ENCODE assay signal across 1 cellular context in the genomic region with DNA sequence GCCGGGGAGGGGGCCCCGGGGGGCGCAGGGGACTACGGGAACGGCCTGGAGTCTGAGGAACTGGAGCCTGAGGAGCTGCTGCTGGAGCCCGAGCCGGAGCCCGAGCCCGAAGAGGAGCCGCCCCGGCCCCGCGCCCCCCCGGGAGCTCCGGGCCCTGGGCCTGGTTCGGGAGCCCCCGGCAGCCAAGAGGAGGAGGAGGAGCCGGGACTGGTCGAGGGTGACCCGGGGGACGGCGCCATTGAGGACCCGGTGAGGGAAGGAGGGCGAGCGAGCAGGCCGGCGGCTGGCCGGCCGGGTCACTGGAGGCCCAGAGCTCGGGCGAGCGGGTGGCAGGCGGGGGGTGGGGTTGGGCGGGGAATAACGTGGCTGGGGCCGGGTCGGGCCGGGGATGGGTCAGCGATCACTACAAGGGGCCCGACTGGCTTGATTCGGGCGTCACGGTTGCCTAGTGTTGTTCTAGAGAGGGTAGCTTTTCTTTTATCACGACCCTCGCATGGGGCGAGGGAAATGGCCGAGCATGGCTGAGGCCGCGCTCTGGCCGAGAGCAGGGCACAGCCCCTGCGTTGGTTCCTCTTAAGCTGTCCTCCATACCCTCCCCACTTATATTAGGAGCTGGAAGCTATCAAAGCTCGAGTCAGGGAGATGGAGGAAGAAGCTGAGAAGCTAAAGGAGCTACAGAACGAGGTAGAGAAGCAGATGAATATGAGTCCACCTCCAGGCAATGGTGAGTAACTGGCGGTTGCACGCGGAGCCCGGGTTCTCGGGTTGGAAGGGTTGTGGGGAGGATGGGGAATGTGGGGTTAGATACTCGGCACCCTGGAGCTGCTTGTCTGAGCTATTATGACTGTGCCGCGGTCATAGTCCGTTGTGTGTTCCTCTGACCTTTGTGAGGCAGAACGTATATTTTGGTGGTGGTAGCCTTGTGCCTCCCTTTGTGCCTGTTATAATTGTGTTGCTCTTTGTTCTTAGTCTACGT.
TF ChIP-seq lines count a peak whose summit lies in the region.

No MANE protein-coding gene starts in this region.

TF ChIP-seq in HepG2, 621 proteins besides CTCF, POLR2A, EP300 and RAD21 (continued from another document and continues in another):
- TF ChIP-seq ZBTB10 (CRISPR knock-in tag; IDR thresholded peaks at IDR 0.05; ENCODE audit: borderline replicate concordance) = peak; percentile 81
- peak; percentile 76; the same call in 1 of the 2 replicates for TF ChIP-seq GPN1 (CRISPR knock-in tag; IDR thresholded peaks at IDR 0.05; ENCODE audit: borderline replicate concordance)
- TF ChIP-seq TEAD2 (CRISPR knock-in tag; IDR thresholded peaks at IDR 0.05) = peak; percentile 41
- peak; percentile 32; the same call in 1 of the 2 replicates for TF ChIP-seq ZNF615 (CRISPR knock-in tag; IDR thresholded peaks at IDR 0.05; ENCODE audit: borderline replicate concordance)
- TF ChIP-seq ISX (CRISPR knock-in tag; conservative IDR thresholded peaks at IDR 0.05) = peak; percentile 74
- peak; percentile 14; the same call in 1 of the 2 replicates for TF ChIP-seq YEATS2 (CRISPR knock-in tag; IDR thresholded peaks at IDR 0.05; ENCODE audit: borderline replicate concordance)
- TF ChIP-seq, protein P1, sequence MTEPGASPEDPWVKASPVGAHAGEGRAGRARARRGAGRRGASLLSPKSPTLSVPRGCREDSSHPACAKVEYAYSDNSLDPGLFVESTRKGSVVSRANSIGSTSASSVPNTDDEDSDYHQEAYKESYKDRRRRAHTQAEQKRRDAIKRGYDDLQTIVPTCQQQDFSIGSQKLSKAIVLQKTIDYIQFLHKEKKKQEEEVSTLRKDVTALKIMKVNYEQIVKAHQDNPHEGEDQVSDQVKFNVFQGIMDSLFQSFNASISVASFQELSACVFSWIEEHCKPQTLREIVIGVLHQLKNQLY (CRISPR knock-in tag; IDR thresholded peaks at IDR 0.05) = no peak
- TF ChIP-seq NR2F1 (CRISPR knock-in tag; IDR thresholded peaks at IDR 0.05) = peak in 1 of 2 experiments; percentile 56; a peak in 1 of 4 replicates
- TF ChIP-seq SKI (IDR thresholded peaks at IDR 0.05; ENCODE audit: partially characterized antibody) = peak; percentile 17
- 0 out of 2 replicates have a peak, but pooled peaks have one; percentile 44 for TF ChIP-seq MZF1 (CRISPR knock-in tag; IDR thresholded peaks at IDR 0.05; ENCODE audit: borderline replicate concordance)
- TF ChIP-seq, protein P2, sequence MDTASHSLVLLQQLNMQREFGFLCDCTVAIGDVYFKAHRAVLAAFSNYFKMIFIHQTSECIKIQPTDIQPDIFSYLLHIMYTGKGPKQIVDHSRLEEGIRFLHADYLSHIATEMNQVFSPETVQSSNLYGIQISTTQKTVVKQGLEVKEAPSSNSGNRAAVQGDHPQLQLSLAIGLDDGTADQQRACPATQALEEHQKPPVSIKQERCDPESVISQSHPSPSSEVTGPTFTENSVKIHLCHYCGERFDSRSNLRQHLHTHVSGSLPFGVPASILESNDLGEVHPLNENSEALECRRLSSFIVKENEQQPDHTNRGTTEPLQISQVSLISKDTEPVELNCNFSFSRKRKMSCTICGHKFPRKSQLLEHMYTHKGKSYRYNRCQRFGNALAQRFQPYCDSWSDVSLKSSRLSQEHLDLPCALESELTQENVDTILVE (CRISPR knock-in tag; IDR thresholded peaks at IDR 0.05) = peak; percentile 70
- TF ChIP-seq HNRNPL (IDR thresholded peaks at IDR 0.05; ENCODE audit: low read depth, low read length) = peak; percentile 15; the same call in 1 of the 2 replicates
- no peak for TF ChIP-seq THYN1 (CRISPR knock-in tag; IDR thresholded peaks at IDR 0.05; ENCODE audit: borderline replicate concordance, low read depth)
- peak; percentile 50; the same call in 1 of the 2 replicates for TF ChIP-seq RARA (CRISPR knock-in tag; IDR thresholded peaks at IDR 0.05)
- no peak for TF ChIP-seq ZBTB40 (IDR thresholded peaks at IDR 0.05)
- TF ChIP-seq ZBTB40 (CRISPR knock-in tag; IDR thresholded peaks at IDR 0.05) = peak; percentile 13; the same call in 1 of the 2 replicates
- TF ChIP-seq GZF1 (CRISPR knock-in tag; IDR thresholded peaks at IDR 0.05) = peak; percentile 72
- peak; percentile 67 for TF ChIP-seq ZNF800 (CRISPR knock-in tag; IDR thresholded peaks at IDR 0.05)
- peak; percentile 57; the same call in 1 of the 2 replicates for TF ChIP-seq ZFP37 (CRISPR knock-in tag; IDR thresholded peaks at IDR 0.05; ENCODE audit: borderline replicate concordance)
- no peak; the same call in 1 of the 2 replicates for TF ChIP-seq NCOA2 (CRISPR knock-in tag; IDR thresholded peaks at IDR 0.05)
- TF ChIP-seq, protein P3, sequence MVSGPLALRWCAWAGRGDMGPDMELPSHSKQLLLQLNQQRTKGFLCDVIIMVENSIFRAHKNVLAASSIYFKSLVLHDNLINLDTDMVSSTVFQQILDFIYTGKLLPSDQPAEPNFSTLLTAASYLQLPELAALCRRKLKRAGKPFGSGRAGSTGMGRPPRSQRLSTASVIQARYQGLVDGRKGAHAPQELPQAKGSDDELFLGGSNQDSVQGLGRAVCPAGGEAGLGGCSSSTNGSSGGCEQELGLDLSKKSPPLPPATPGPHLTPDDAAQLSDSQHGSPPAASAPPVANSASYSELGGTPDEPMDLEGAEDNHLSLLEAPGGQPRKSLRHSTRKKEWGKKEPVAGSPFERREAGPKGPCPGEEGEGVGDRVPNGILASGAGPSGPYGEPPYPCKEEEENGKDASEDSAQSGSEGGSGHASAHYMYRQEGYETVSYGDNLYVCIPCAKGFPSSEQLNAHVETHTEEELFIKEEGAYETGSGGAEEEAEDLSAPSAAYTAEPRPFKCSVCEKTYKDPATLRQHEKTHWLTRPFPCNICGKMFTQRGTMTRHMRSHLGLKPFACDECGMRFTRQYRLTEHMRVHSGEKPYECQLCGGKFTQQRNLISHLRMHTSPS (CRISPR knock-in tag; IDR thresholded peaks at IDR 0.05; ENCODE audit: low read depth) = no peak
- no peak for TF ChIP-seq SMC3 (IDR thresholded peaks at IDR 0.05; ENCODE audit: low read length)
- peak; percentile 73; the same call in 1 of the 2 replicates for TF ChIP-seq CBX5 (CRISPR knock-in tag; IDR thresholded peaks at IDR 0.05; ENCODE audit: borderline replicate concordance)
- TF ChIP-seq ZNF550 (CRISPR knock-in tag; IDR thresholded peaks at IDR 0.05; ENCODE audit: borderline replicate concordance) = 0 out of 2 replicates have a peak, but pooled peaks have one; percentile 25
- TF ChIP-seq CCAR2 (optimal IDR thresholded peaks at IDR 0.05; ENCODE audit: low read depth, low read length) = no peak
- no peak for TF ChIP-seq ZNF629 (CRISPR knock-in tag; conservative IDR thresholded peaks at IDR 0.05)
- no peak for TF ChIP-seq ZFP62 (CRISPR knock-in tag; IDR thresholded peaks at IDR 0.05)
- TF ChIP-seq ZBTB3 (CRISPR knock-in tag; IDR thresholded peaks at IDR 0.05; ENCODE audit: borderline replicate concordance, low read depth) = no peak
- TF ChIP-seq, protein P4, sequence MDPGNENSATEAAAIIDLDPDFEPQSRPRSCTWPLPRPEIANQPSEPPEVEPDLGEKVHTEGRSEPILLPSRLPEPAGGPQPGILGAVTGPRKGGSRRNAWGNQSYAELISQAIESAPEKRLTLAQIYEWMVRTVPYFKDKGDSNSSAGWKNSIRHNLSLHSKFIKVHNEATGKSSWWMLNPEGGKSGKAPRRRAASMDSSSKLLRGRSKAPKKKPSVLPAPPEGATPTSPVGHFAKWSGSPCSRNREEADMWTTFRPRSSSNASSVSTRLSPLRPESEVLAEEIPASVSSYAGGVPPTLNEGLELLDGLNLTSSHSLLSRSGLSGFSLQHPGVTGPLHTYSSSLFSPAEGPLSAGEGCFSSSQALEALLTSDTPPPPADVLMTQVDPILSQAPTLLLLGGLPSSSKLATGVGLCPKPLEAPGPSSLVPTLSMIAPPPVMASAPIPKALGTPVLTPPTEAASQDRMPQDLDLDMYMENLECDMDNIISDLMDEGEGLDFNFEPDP (CRISPR knock-in tag; conservative IDR thresholded peaks at IDR 0.05) = no peak
- TF ChIP-seq ZBTB7A (CRISPR knock-in tag; IDR thresholded peaks at IDR 0.05) = peak; percentile 77
- TF ChIP-seq IKZF4 (CRISPR knock-in tag; IDR thresholded peaks at IDR 0.05; ENCODE audit: borderline replicate concordance, low read depth, not compliant biosample characterization) = peak; percentile 15
- TF ChIP-seq ZNF644 (CRISPR knock-in tag; IDR thresholded peaks at IDR 0.05; ENCODE audit: low read depth) = peak; percentile 16; the same call in 1 of the 2 replicates
- peak; percentile 48; the same call in 1 of the 2 replicates for TF ChIP-seq ZNF33B (CRISPR knock-in tag; IDR thresholded peaks at IDR 0.05)
- no peak for TF ChIP-seq ZNF713 (CRISPR knock-in tag; IDR thresholded peaks at IDR 0.05)
- TF ChIP-seq ZBTB20 (CRISPR knock-in tag; IDR thresholded peaks at IDR 0.05; ENCODE audit: borderline replicate concordance, low read depth) = peak; percentile 65; the same call in 1 of the 2 replicates
